16 cellular contexts compared by ENCODE assay signal in the genomic region with DNA sequence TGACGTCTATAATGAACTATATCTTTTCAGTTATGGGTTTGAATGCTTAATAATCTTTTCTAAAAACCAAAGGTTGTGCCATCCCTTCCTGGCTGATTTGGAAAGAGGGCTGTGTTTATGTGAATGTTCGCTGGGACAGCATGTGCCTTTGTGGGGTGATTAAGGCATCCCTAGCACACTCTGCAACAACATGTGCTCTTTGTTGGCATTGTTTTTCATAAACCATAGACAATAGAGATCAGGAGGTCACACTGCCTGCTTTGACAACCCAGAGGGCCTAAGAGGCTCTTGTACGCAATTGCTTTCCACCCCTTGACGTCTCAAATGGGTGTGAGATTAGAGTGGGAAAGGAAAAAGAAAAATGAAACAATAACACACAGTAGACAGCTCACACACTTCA.
A peak's percentile ranks its signal among the peaks of the same experiment; 100 is the strongest.
DNase-seq lines count a peak whose midpoint lies in the region; ATAC-seq, FAIRE-seq and TF ChIP-seq lines count a peak whose summit lies in the region.
"Had no signal": no experiment of that assay in that cellular context is flagged by ENCODE, and none has a peak within 500 bp of the region (broad histone marks: within the 10 kb centered on the region; RNA-seq: fewer than 3 reads in every experiment).

No MANE protein-coding gene starts in this region.

- H3K4me2 ChIP-seq in endothelial cell of umbilical vein (ENCODE audit: insufficient read depth, low read length), result peak overlapping the region; percentile 43

- peak overlapping the region; percentile 44 for H2AFZ ChIP-seq in endothelial cell of umbilical vein (ENCODE audit: low read depth, low read length)

- FAIRE-seq in endothelial cell of umbilical vein (lab: Jason Lieb, UNC), result peak; percentile 85
- no peak for FAIRE-seq in H54 (lab: Jason Lieb, UNC)
- FAIRE-seq: small intestine had no signal

- no peak overlapping the region for H3K9ac ChIP-seq in endothelial cell of umbilical vein (replicated peaks; ENCODE audit: extremely low read depth, insufficient read depth, low read length)

- H3K79me2 ChIP-seq in endothelial cell of umbilical vein (ENCODE audit: control insufficient read depth, insufficient read depth, low read length), result no peaks in the 10 kb centered on the region

- ATAC-seq in lung (ENCODE audit: insufficient read depth, low FRiP score) (peak; percentile 17), GM18511 (IDR thresholded peaks at IDR 0.05; ENCODE audit: unreplicated experiment) (no peak)
- ATAC-seq: activated naive CD8-positive, alpha-beta T cell treated with anti-CD3 and anti-CD28 coated beads, Interleukin-2, amount 50 U/mL, for 24 hours; stimulated activated naive B cell treated with anti-CD40 and anti-IgM and Interleukin-4, amounts not matched to agents 10 μg/mL and 1 μg/mL and 100 μg/mL, for 72 hours had no signal

- TF ChIP-seq CTCF in endothelial cell of umbilical vein (IDR thresholded peaks at IDR 0.05; ENCODE audit: extremely low read depth in 1 of 2, insufficient read depth in 1 of 2, low read depth in 1 of 2, low read length in 2 of 2), result no peak
- no peak for TF ChIP-seq CTCF in lung (IDR thresholded peaks at IDR 0.05; ENCODE audit: control extremely low read depth, extremely low read depth)

- H3K4me1 ChIP-seq in endothelial cell of umbilical vein (ENCODE audit: control insufficient read depth, extremely low read depth, insufficient read depth, low read length) (peaks cover 21% of the 10 kb centered on the region), lung (ENCODE audit: control insufficient read depth in 2 of 2, insufficient read depth in 2 of 2, low read length in 2 of 2) (no peaks in the 10 kb centered on the region)

- no TSS peak for BruUV-seq in endothelial cell of umbilical vein (replicated peaks; lab: Mats Ljungman, UMichigan)

- H3K4me3 ChIP-seq in endothelial cell of umbilical vein (replicated peaks in 1 of 3; ENCODE audit: insufficient read depth in 1 of 3, low read depth in 1 of 3, low read length in 3 of 3) (no peak overlapping the region), lung (no peak overlapping the region)

- H3K27me3 ChIP-seq in endothelial cell of umbilical vein (ENCODE audit: control insufficient read depth in 2 of 2, insufficient read depth in 2 of 2, low read length in 2 of 2) (no peaks in the 10 kb centered on the region), lung (ENCODE audit: control insufficient read depth, insufficient read depth) (no peaks in the 10 kb centered on the region)

- POLR2A ChIA-PET in endothelial cell of umbilical vein (lab: Charles Lee), result no interaction called here

- intact Hi-C loops in endothelial cell of umbilical vein (cut with micrococcal nuclease), result loop anchor here (1.0 to 2.0 kb wide), 2 partner anchors 18 to 40 kb away; no protein-coding TSS in a partner anchor

- no peaks in the 10 kb centered on the region for H3K9me1 ChIP-seq in endothelial cell of umbilical vein (replicated peaks; ENCODE audit: control insufficient read depth, extremely low read depth, insufficient read depth, low read length)

- DNase-seq in NCI-H2227 (lab: John Stamatoyannopoulos, UW; ENCODE audit: unreplicated experiment) (peak; percentile 40), endothelial cell of umbilical vein (ENCODE audit: low read depth, low spot score) (peak; percentile 97), lung (ENCODE audit: low spot score) (no peak), kidney glomerular epithelial cell (lab: John Stamatoyannopoulos, UW) (no peak), H54 (ENCODE audit: insufficient read length, low spot score) (no peak)
- DNase-seq: activated CD4-positive, alpha-beta T cell treated with anti-CD3 and anti-CD28 coated beads for 4 hours; activated naive CD8-positive, alpha-beta T cell treated with anti-CD3 and anti-CD28 coated beads, Interleukin-2, amount 50 U/mL, for 24 hours; activated T-cell treated with anti-CD3 and anti-CD28 coated beads, Interleukin-2, amount 50 U/mL, for 48 hours; DND-41; NCI-H1048; SIG-M5; small intestine; stimulated activated naive B cell treated with anti-CD40 and anti-IgM and Interleukin-4, amounts not matched to agents 10 μg/mL and 1 μg/mL and 100 μg/mL, for 72 hours had no signal

- no peaks in the 10 kb centered on the region for H3K9me3 ChIP-seq in endothelial cell of umbilical vein (replicated peaks; ENCODE audit: control insufficient read depth, insufficient read depth, low read length)
- H3K9me3 ChIP-seq in lung (ENCODE audit: control insufficient read depth in 2 of 2, insufficient read depth in 1 of 2, low read length in 1 of 2), result no peaks in the 10 kb centered on the region

- H3K36me3 ChIP-seq in endothelial cell of umbilical vein (ENCODE audit: control insufficient read depth in 2 of 2, extremely low read depth in 1 of 2, insufficient read depth in 2 of 2, low read length in 2 of 2) (peaks cover 0 to 6% of the 10 kb centered on the region in 2 experiments), lung (ENCODE audit: control insufficient read depth in 2 of 2, insufficient read depth in 2 of 2, low read length in 2 of 2) (peaks cover 2 to 8% of the 10 kb centered on the region in 2 donors)

- H4K20me1 ChIP-seq in endothelial cell of umbilical vein (replicated peaks; ENCODE audit: control insufficient read depth, extremely low read depth, insufficient read depth, low read length), result no peaks in the 10 kb centered on the region

- CTCF ChIA-PET in endothelial cell of umbilical vein (lab: Charles Lee), result interaction anchor here (0.8 to 1.4 kb wide), 7 partner anchors 13 to 192 kb away, joined by 3 to 4 read pairs (median 3); no protein-coding TSS in a partner anchor

- dilution Hi-C loops in endothelial cell of umbilical vein (cut with MboI; ENCODE audit: extremely low pct_ligation_motif_present, low sequenced_read_pairs), result no loop called here

- WGBS in lung, 2 donors, result 73 to 82% methylated on average over 4 of the region's 4 CpGs

- TF ChIP-seq POLR2A in endothelial cell of umbilical vein (IDR thresholded peaks at IDR 0.05; ENCODE audit: low read depth, low read length), result no peak
- no peak for TF ChIP-seq POLR2A in H54 (IDR thresholded peaks at IDR 0.05; ENCODE audit: low read depth, low read length)

- peak overlapping the region; percentile 87 for H3K27ac ChIP-seq in endothelial cell of umbilical vein (ENCODE audit: insufficient read depth, low read depth, low read length)
- H3K27ac ChIP-seq in lung (ENCODE audit: low read depth in 1 of 2, low read length in 1 of 2), result no peak overlapping the region
- peak overlapping the region; percentile 97 for H3K27ac ChIP-seq in temporal lobe (ENCODE audit: low read depth, low read length)
- H3K27ac ChIP-seq: C4-2B had no signal

TF ChIP-seq in endothelial cell of umbilical vein, 7 proteins besides CTCF, POLR2A, EP300 and RAD21:
- TF ChIP-seq POLR2AphosphoS5 (IDR thresholded peaks at IDR 0.05; ENCODE audit: insufficient read depth, low read depth, low read length) (no peak), FOS (IDR thresholded peaks at IDR 0.05; ENCODE audit: borderline replicate concordance, insufficient read depth, low read length) (no peak), GATA2 (IDR thresholded peaks at IDR 0.05; ENCODE audit: insufficient read depth, insufficient read length, low read depth, low read length) (no peak), JUN (IDR thresholded peaks at IDR 0.05; ENCODE audit: borderline replicate concordance, insufficient read depth, insufficient read length, low read depth) (peak; percentile 17), EZH2 (IDR thresholded peaks at IDR 0.05; ENCODE audit: borderline replicate concordance, low read depth, low read length, severe bottlenecking) (no peak), MYC (IDR thresholded peaks at IDR 0.05; ENCODE audit: low read depth, low read length) (peak; percentile 84)
- TF ChIP-seq, protein P1, sequence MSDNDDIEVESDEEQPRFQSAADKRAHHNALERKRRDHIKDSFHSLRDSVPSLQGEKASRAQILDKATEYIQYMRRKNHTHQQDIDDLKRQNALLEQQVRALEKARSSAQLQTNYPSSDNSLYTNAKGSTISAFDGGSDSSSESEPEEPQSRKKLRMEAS (IDR thresholded peaks at IDR 0.05; ENCODE audit: insufficient read depth, insufficient read length), result peak; percentile 90

Comparison
In these comparisons a context has a peak if more than half of its experiments do, and no peak if none do; other contexts are left out.
1. DNase-seq: peak in NCI-H2227 (single experiment) and endothelial cell of umbilical vein (single experiment); none in lung (single experiment), kidney glomerular epithelial cell (single experiment) and H54 (single experiment).
2. H3K27ac ChIP-seq: peak in endothelial cell of umbilical vein (single experiment) and temporal lobe (single experiment); none in lung (0 of 2).